Comparison of ENCODE assay signal across 11 cellular contexts in the genomic region with DNA sequence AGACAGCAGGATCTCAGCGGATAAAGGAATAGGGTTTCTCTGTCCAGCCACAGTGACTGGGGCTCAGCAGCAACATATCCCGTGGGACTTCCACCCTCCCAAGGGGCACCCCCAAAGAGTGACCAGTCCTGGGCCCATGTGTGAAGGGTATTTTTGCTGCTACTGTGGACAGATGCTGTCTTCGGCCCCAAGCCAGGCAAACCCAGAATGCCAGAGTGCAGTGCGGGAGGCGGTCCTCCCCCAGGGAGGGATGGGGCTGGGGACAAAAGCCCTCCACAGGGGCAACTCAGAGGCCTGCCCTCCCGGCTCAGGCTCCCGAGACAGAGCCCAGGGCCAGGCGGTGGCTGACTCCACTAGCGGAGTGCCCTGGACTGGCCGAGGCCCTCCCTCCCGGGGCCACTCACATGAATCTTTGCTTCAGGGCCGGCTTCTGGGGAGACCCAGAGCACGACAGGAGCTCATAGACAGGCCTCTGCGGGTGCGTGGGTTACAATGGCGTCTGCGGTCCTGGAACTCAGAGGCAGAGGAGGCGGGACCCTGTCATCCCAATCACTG. TPM values are rescaled to one million over a fixed set of nuclear protein-coding genes. Genes with fewer than 3 reads are reported as not detected.
DNase-seq lines count a peak whose midpoint lies in the region; ATAC-seq and TF ChIP-seq lines count a peak whose summit lies in the region.
"Had no signal": no experiment of that assay in that cellular context is flagged by ENCODE, and none has a peak within 500 bp of the region (broad histone marks: within the 10 kb centered on the region; RNA-seq: fewer than 3 reads in every experiment).

No MANE protein-coding gene starts in this region.

- WGBS in suprapubic skin = 90% methylated on average over 4 of the region's 18 CpGs

- H3K4me1 Mint-ChIP-seq in T-cell = peaks cover 0 to 8% (median 6%) of the 10 kb centered on the region in 3 donors
- peaks cover 0 to 13% (median 4%) of the 10 kb centered on the region in 7 donors for H3K4me1 Mint-ChIP-seq in naive thymus-derived CD4-positive, alpha-beta T cell

- H3K27ac Mint-ChIP-seq in T-cell = no peak overlapping the region
- peak overlapping the region in 2 of 9 donors; percentile 48 to 63 for H3K27ac Mint-ChIP-seq in naive thymus-derived CD4-positive, alpha-beta T cell

- H3K36me3 Mint-ChIP-seq in T-cell = no peaks in the 10 kb centered on the region
- peaks cover 0 to 2% (median 0%) of the 10 kb centered on the region in 5 donors for H3K36me3 Mint-ChIP-seq in naive thymus-derived CD4-positive, alpha-beta T cell

- ATAC-seq in T-cell (replicated peaks in 1 of 4) = no peak
- ATAC-seq in naive thymus-derived CD4-positive, alpha-beta T cell = no peak
- ATAC-seq: activated T-cell treated with anti-CD3 and anti-CD28 coated beads, Interleukin-2, amount 50 U/mL, for 4 hours had no signal

- no peaks in the 10 kb centered on the region for H3K27me3 ChIP-seq in naive thymus-derived CD4-positive, alpha-beta T cell (ENCODE audit: control insufficient read depth in 2 of 2, insufficient read depth in 2 of 2, low read length in 2 of 2)
- no peaks in the 10 kb centered on the region for H3K27me3 ChIP-seq in suprapubic skin
- H3K27me3 ChIP-seq: cardiac muscle cell had no signal

- H3K9me3 ChIP-seq in naive thymus-derived CD4-positive, alpha-beta T cell (ENCODE audit: control insufficient read depth in 2 of 3, low read length in 3 of 3) = peaks cover 0 to 14% (median 0%) of the 10 kb centered on the region in 3 experiments
- H3K9me3 ChIP-seq in suprapubic skin = peaks cover 10% of the 10 kb centered on the region

- peaks cover 3 to 5% of the 10 kb centered on the region in 2 donors for H3K4me1 ChIP-seq in naive thymus-derived CD4-positive, alpha-beta T cell (ENCODE audit: control insufficient read depth in 2 of 2, insufficient read depth in 2 of 2, low read length in 2 of 2)
- H3K4me1 ChIP-seq in suprapubic skin = peaks cover 75% of the 10 kb centered on the region

- peak overlapping the region; percentile 21 to 54 (median 25) for H3K4me3 Mint-ChIP-seq in T-cell
- H3K4me3 Mint-ChIP-seq in naive thymus-derived CD4-positive, alpha-beta T cell = peak overlapping the region in 7 of 10 donors; percentile 9 to 68 (median 39)
- H3K4me3 Mint-ChIP-seq: activated T-cell treated with anti-CD3 and anti-CD28 coated beads, Interleukin-2, amount 50 U/mL, for 4 hours had no signal

- intact Hi-C loops in naive thymus-derived CD4-positive, alpha-beta T cell (cut with micrococcal nuclease) = loop anchor here (2.0 to 5.0 kb wide), 4 partner anchors 41 to 301 kb away; partner anchors contain the start of gene CDPF1 (in 1 of the 2)

- TF ChIP-seq CTCF in fibroblast of mammary gland (conservative IDR thresholded peaks at IDR 0.05; ENCODE audit: control insufficient read depth, insufficient read depth, low read depth, low read length) (no peak), suprapubic skin (IDR thresholded peaks at IDR 0.05) (no peak)

- no peak overlapping the region for H3K4me3 ChIP-seq in fibroblast of mammary gland (ENCODE audit: control insufficient read depth, low read depth, low read length)
- no peak overlapping the region for H3K4me3 ChIP-seq in naive thymus-derived CD4-positive, alpha-beta T cell (ENCODE audit: low read length)
- H3K4me3 ChIP-seq in suprapubic skin = no peak overlapping the region
- H3K4me3 ChIP-seq: cardiac muscle cell had no signal

- no peak for DNase-seq in T-cell
- DNase-seq in fibroblast of mammary gland (ENCODE audit: low read depth) = peak; percentile 42
- DNase-seq in naive thymus-derived CD4-positive, alpha-beta T cell = no peak
- DNase-seq in suprapubic skin (ENCODE audit: low spot score in 2 of 2) = peak; percentile 68 to 77
- no peak for DNase-seq in cerebellum (ENCODE audit: low spot score)
- DNase-seq in germinal center (ENCODE audit: low spot score) = no peak
- no peak for DNase-seq in DMS53 treated with DMSO at 0.1 percent for 48 hours (lab: John Stamatoyannopoulos, UW; ENCODE audit: unreplicated experiment)
- no peak for DNase-seq in NCI-H774 (lab: John Stamatoyannopoulos, UW)
- DNase-seq: activated T-cell treated with anti-CD3 and anti-CD28 coated beads, Interleukin-2, amount 50 U/mL, for 4 hours had no signal

- POLR2A ChIA-PET in T-cell (lab: Charles Lee) = no interaction called here
- POLR2A ChIA-PET in naive thymus-derived CD4-positive, alpha-beta T cell (lab: Charles Lee) = interaction anchor here (1.5 to 4.1 kb wide), 3 partner anchors 22 to 59 kb away, joined by 7 to 60 read pairs (median 19); no protein-coding TSS in a partner anchor

- H3K27me3 Mint-ChIP-seq in T-cell = no peaks in the 10 kb centered on the region
- no peaks in the 10 kb centered on the region for H3K27me3 Mint-ChIP-seq in naive thymus-derived CD4-positive, alpha-beta T cell

- no peak for TF ChIP-seq EP300 in suprapubic skin (IDR thresholded peaks at IDR 0.05)

- H3K27ac ChIP-seq in naive thymus-derived CD4-positive, alpha-beta T cell (ENCODE audit: low read depth, low read length) = no peak overlapping the region
- H3K27ac ChIP-seq in suprapubic skin = peak overlapping the region; percentile 57
- H3K27ac ChIP-seq: cardiac muscle cell had no signal

- CTCF ChIA-PET in T-cell (lab: Charles Lee) = interaction anchor here in 1 of 2 donors (0.6 to 2.7 kb wide), 2 partner anchors 25 to 100 kb away, joined by 5 to 22 read pairs; no protein-coding TSS in a partner anchor
- CTCF ChIA-PET in naive thymus-derived CD4-positive, alpha-beta T cell (lab: Charles Lee) = interaction anchor here (0.6 to 5.8 kb wide), 6 partner anchors 15 to 784 kb away, joined by 3 to 39 read pairs (median 6); no protein-coding TSS in a partner anchor

- peaks cover 0 to 13% (median 0%) of the 10 kb centered on the region in 3 donors for H3K9me3 Mint-ChIP-seq in T-cell
- H3K9me3 Mint-ChIP-seq in naive thymus-derived CD4-positive, alpha-beta T cell = peaks cover 0 to 12% (median 4%) of the 10 kb centered on the region in 11 donors

- TF ChIP-seq POLR2A in suprapubic skin (IDR thresholded peaks at IDR 0.05) = no peak

- no peaks in the 10 kb centered on the region for H3K36me3 ChIP-seq in naive thymus-derived CD4-positive, alpha-beta T cell (ENCODE audit: control insufficient read depth in 2 of 3, insufficient read depth in 3 of 3, low read length in 3 of 3)
- no peaks in the 10 kb centered on the region for H3K36me3 ChIP-seq in suprapubic skin
- H3K36me3 ChIP-seq: cardiac muscle cell had no signal

RNA-seq across cellular contexts. Expression of gene WNT7B, which starts 34.7 kb away (rescaled TPM):
- total RNA-seq in T-cell (under 1 TPM in 1 of 5 donors, not detected in 4; 0.15 TPM), suprapubic skin (10 to 100 TPM; 18.7 to 54.4 (median 44.1) TPM), cerebellum (39.7 TPM)
- total RNA-seq in naive thymus-derived CD4-positive, alpha-beta T cell = not detected
- polyA plus RNA-seq in naive thymus-derived CD4-positive, alpha-beta T cell = not detected
- total RNA-seq: cardiac muscle cell, NCI-H460 had no signal
- polyA plus RNA-seq: cardiac muscle cell had no signal

Comparison
In these comparisons a context has a peak if more than half of its experiments do, and no peak if none do; other contexts are left out.
1. DNase-seq: peak in fibroblast of mammary gland (single experiment) and suprapubic skin (2 of 2); none in T-cell (0 of 34), naive thymus-derived CD4-positive, alpha-beta T cell (0 of 9), cerebellum (single experiment), germinal center (single experiment), DMS53 treated with DMSO at 0.1 percent for 48 hours (single experiment) and NCI-H774 (single experiment).
2. RNA of gene WNT7B, which starts 34.7 kb away (total RNA-seq): 18.7 to 54.4 TPM in suprapubic skin and 39.7 TPM in cerebellum (single experiment); 0.15 TPM in T-cell and not detected in naive thymus-derived CD4-positive, alpha-beta T cell; every median in the first group is over 10 times any median in the second.